In the genomic region with DNA sequence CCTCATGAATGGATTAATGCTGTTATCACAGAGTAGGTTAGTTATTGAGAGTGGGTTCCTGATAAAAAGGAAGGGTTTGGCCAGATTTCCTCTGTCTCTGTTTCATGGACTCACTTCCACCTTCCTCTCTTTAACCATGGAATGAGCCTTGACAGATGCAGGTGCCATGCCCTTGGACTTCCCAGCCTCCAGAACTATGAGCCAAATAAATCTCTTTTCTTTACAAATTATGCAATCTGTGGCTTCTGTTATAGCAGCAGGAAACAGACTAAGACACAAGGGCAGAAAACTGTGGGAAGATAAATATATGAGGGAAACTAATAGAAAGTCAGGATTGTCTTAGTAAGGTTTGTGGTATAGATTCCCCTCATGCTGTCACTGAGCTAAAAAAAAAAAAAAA, we compare ENCODE assay signal across 23 cellular contexts.
DNase-seq lines count a peak whose midpoint lies in the region; ATAC-seq, FAIRE-seq and TF ChIP-seq lines count a peak whose summit lies in the region.
"Had no signal": no experiment of that assay in that cellular context is flagged by ENCODE, and none has a peak within 500 bp of the region (broad histone marks: within the 10 kb centered on the region; RNA-seq: fewer than 3 reads in every experiment).

No MANE protein-coding gene starts in this region.

- TF ChIP-seq EP300 in HepG2 (IDR thresholded peaks at IDR 0.05; ENCODE audit: low read depth in 2 of 2, low read length in 2 of 2) (no peak), HepG2 (CRISPR knock-in tag; IDR thresholded peaks at IDR 0.05; ENCODE audit: borderline replicate concordance) (no peak)

- peaks cover 13% of the 10 kb centered on the region for H3F3A ChIP-seq in PC-9 (ENCODE audit: insufficient read depth, low read depth)

- CTCF ChIA-PET in HepG2 (lab: Yijun Ruan, JAX; ENCODE audit: low intra/inter-chr PET ratio, low total read pairs) (no interaction called here), PC-9 (lab: Charles Lee) (interaction anchor here (0.6 kb wide), 1 partner anchor 126 kb away, joined by 4 read pairs; no protein-coding TSS in a partner anchor)

- intact Hi-C loops in HepG2 (cut with micrococcal nuclease; ENCODE audit: unreplicated experiment) (no loop called here), right lobe of liver (cut with DNase I) (no loop called here), PC-9 (cut with micrococcal nuclease; ENCODE audit: unreplicated experiment) (no loop called here), vagina (cut with DNase I) (no loop called here)

- H3K36me3 ChIP-seq in HepG2 (replicated peaks in 1 of 2; ENCODE audit: control insufficient read depth in 1 of 2, insufficient read depth in 2 of 2, low read length in 2 of 2) (no peaks in the 10 kb centered on the region), right lobe of liver (no peaks in the 10 kb centered on the region), PC-9 (ENCODE audit: low read depth) (no peaks in the 10 kb centered on the region), vagina (no peaks in the 10 kb centered on the region)

- DNase-seq in HepG2 (ENCODE audit: low spot score) (no peak), right lobe of liver (no peak), PC-9 (no peak), foreskin keratinocyte (no peak), SK-N-DZ (ENCODE audit: low spot score) (no peak), vagina (ENCODE audit: extremely low spot score in 2 of 2) (no peak), NCI-H1694 (lab: John Stamatoyannopoulos, UW) (no peak)
- DNase-seq: 8988T; Caco-2; CD4-positive, alpha-beta T cell; DMS153; NCI-H1105; NCI-H1694 treated with DMSO at 0.1 percent for 48 hours; NCI-H2107; NCI-H2227 treated with DMSO at 0.1 percent for 48 hours; NCI-H510A treated with DMSO at 0.1 percent for 48 hours; NCI-H774; PC-3 had no signal

- POLR2A ChIA-PET in HepG2 (lab: Yijun Ruan, JAX) (no interaction called here), PC-9 (lab: Charles Lee; ENCODE audit: unreplicated experiment) (no interaction called here)

- TF ChIP-seq RAD21 in HepG2 (CRISPR knock-in tag; IDR thresholded peaks at IDR 0.05), result no peak

- no TSS peak for BruUV-seq in HepG2 (replicated peaks; lab: Mats Ljungman, UMichigan)
- no TSS peak for BruUV-seq in PC-9 (replicated peaks; lab: Mats Ljungman, UMichigan)

- no peak for FAIRE-seq in HepG2 (lab: Jason Lieb, UNC)
- FAIRE-seq: GM12878, GM19239, HTR-8/SVneo had no signal

- no peaks in the 10 kb centered on the region for H3K9me2 ChIP-seq in PC-9 (ENCODE audit: insufficient read depth)

- in situ Hi-C loops in HepG2 (cut with HindIII; ENCODE audit: extremely low pct_ligation_motif_present, low pct_unique_long_range_greater_than_20kb), result no loop called here

- H3K27me3 ChIP-seq in HepG2 (ENCODE audit: control insufficient read depth in 1 of 2, insufficient read depth in 2 of 2, low read length in 2 of 2) (no peaks in the 10 kb centered on the region), right lobe of liver (no peaks in the 10 kb centered on the region), PC-9 (ENCODE audit: insufficient read depth, low read depth) (no peaks in the 10 kb centered on the region), foreskin keratinocyte (no peaks in the 10 kb centered on the region), vagina (no peaks in the 10 kb centered on the region)

- no peak overlapping the region for H3K4me2 ChIP-seq in HepG2 (ENCODE audit: low read depth, low read length)
- H3K4me2 ChIP-seq in PC-9, result no peak overlapping the region

- TF ChIP-seq POLR2A in HepG2 (IDR thresholded peaks at IDR 0.05; ENCODE audit: insufficient read depth in 1 of 2, low read depth in 2 of 2, low read length in 2 of 2) (no peak), right lobe of liver (IDR thresholded peaks at IDR 0.05) (no peak), vagina (IDR thresholded peaks at IDR 0.05) (no peak)

- H3K9ac ChIP-seq in HepG2 (ENCODE audit: insufficient read depth, low read depth, low read length), result no peak overlapping the region

- H2AFZ ChIP-seq in HepG2 (ENCODE audit: low read length) (no peak overlapping the region), PC-9 (no peak overlapping the region)

- H3K79me2 ChIP-seq in HepG2 (ENCODE audit: insufficient read depth, low read length) (no peaks in the 10 kb centered on the region), PC-9 (ENCODE audit: low read depth) (no peaks in the 10 kb centered on the region)

- H3K9me3 ChIP-seq in HepG2 (ENCODE audit: low read length) (peaks cover 11% of the 10 kb centered on the region), right lobe of liver (no peaks in the 10 kb centered on the region), PC-9 (ENCODE audit: insufficient read depth, low read depth) (peaks cover 9% of the 10 kb centered on the region; the same call in 1 of the 2 replicates), vagina (no peaks in the 10 kb centered on the region)

- H3K27ac ChIP-seq in HepG2 (ENCODE audit: extremely low read length, insufficient read depth, low read length) (no peak overlapping the region), right lobe of liver (peak overlapping the region in 1 of 3 donors; percentile 86), PC-9 (0 out of 2 replicates have a peak overlapping the region, but pooled peaks have one; percentile 48), foreskin keratinocyte (peak overlapping the region; percentile 81), vagina (no peak overlapping the region)
- H3K27ac ChIP-seq: HL-60 had no signal

- H3K4me3 ChIP-seq in HepG2 (replicated peaks in 1 of 3; ENCODE audit: insufficient read depth in 1 of 3, low read depth in 2 of 3, low read length in 3 of 3) (no peak overlapping the region), right lobe of liver (no peak overlapping the region), PC-9 (no peak overlapping the region), vagina (no peak overlapping the region)
- H3K4me3 ChIP-seq: GM12878 had no signal

- H4K20me1 ChIP-seq in HepG2 (ENCODE audit: insufficient read depth, low read length) (no peaks in the 10 kb centered on the region), PC-9 (ENCODE audit: insufficient read depth) (no peaks in the 10 kb centered on the region)

- H3K4me1 ChIP-seq in HepG2 (ENCODE audit: insufficient read depth, low read length) (peaks cover 37% of the 10 kb centered on the region), right lobe of liver (peaks cover 0 to 54% (median 13%) of the 10 kb centered on the region in 4 donors), PC-9 (replicated peaks; ENCODE audit: insufficient read depth) (peaks cover 14% of the 10 kb centered on the region), foreskin keratinocyte (peaks cover 18% of the 10 kb centered on the region), vagina (peaks cover 6% of the 10 kb centered on the region)
- H3K4me1 ChIP-seq: Caco-2 had no signal

- no peak for ATAC-seq in HepG2
- no peak for ATAC-seq in right lobe of liver
- ATAC-seq in foreskin keratinocyte, result no peak
- ATAC-seq in HG03521 (IDR thresholded peaks at IDR 0.05; ENCODE audit: unreplicated experiment), result no peak
- ATAC-seq: GM12878, PC-3 had no signal

- no peak for TF ChIP-seq CTCF in HepG2 (CRISPR knock-in tag; IDR thresholded peaks at IDR 0.05)
- no peak for TF ChIP-seq CTCF in right lobe of liver (IDR thresholded peaks at IDR 0.05)
- no peak for TF ChIP-seq CTCF in PC-9 (conservative IDR thresholded peaks at IDR 0.05)
- no peak for TF ChIP-seq CTCF in foreskin keratinocyte (conservative IDR thresholded peaks at IDR 0.05)
- TF ChIP-seq CTCF in vagina (IDR thresholded peaks at IDR 0.05), result no peak

TF ChIP-seq in HepG2, 621 proteins besides CTCF, POLR2A, EP300 and RAD21 (continues in another document):
- TF ChIP-seq ZZZ3 (CRISPR knock-in tag; IDR thresholded peaks at IDR 0.05; ENCODE audit: borderline replicate concordance), result no peak
- TF ChIP-seq ZNF83 (CRISPR knock-in tag; IDR thresholded peaks at IDR 0.05; ENCODE audit: borderline replicate concordance), result no peak
- TF ChIP-seq, protein P1, sequence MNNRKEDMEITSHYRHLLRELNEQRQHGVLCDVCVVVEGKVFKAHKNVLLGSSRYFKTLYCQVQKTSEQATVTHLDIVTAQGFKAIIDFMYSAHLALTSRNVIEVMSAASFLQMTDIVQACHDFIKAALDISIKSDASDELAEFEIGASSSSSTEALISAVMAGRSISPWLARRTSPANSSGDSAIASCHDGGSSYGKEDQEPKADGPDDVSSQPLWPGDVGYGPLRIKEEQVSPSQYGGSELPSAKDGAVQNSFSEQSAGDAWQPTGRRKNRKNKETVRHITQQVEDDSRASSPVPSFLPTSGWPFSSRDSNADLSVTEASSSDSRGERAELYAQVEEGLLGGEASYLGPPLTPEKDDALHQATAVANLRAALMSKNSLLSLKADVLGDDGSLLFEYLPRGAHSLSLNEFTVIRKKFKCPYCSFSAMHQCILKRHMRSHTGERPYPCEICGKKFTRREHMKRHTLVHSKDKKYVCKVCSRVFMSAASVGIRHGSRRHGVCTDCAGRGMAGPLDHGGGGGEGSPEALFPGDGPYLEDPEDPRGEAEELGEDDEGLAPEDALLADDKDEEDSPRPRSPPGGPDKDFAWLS (CRISPR knock-in tag; IDR thresholded peaks at IDR 0.05; ENCODE audit: borderline replicate concordance), result no peak
- TF ChIP-seq, protein P2, sequence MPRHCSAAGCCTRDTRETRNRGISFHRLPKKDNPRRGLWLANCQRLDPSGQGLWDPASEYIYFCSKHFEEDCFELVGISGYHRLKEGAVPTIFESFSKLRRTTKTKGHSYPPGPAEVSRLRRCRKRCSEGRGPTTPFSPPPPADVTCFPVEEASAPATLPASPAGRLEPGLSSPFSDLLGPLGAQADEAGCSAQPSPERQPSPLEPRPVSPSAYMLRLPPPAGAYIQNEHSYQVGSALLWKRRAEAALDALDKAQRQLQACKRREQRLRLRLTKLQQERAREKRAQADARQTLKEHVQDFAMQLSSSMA (CRISPR knock-in tag; IDR thresholded peaks at IDR 0.05), result no peak

Comparison
In these comparisons a context has a peak if more than half of its experiments do, and no peak if none do; other contexts are left out.
1. H3K27ac ChIP-seq: peak in PC-9 (single experiment) and foreskin keratinocyte (single experiment); none in HepG2 (single experiment) and vagina (single experiment).